Comparison of ENCODE assay signal across 1 cellular context in genomic region chr10:132387723-132388210, GRCh38.
A peak's percentile ranks its signal among the peaks of the same experiment; 100 is the strongest.
TF ChIP-seq lines count a peak whose summit lies in the region.

No MANE protein-coding gene starts in this region.

TF ChIP-seq in HEK293, 187 proteins besides CTCF, POLR2A, EP300 and RAD21 (continued from another document and continues in another):
- TF ChIP-seq MYNN (tag by site-specific recombination; IDR thresholded peaks at IDR 0.05; ENCODE audit: borderline replicate concordance) (no peak), ZNF324 (tag by site-specific recombination; IDR thresholded peaks at IDR 0.05) (no peak), ZNF354C (tag by site-specific recombination; IDR thresholded peaks at IDR 0.05; ENCODE audit: borderline replicate concordance, low read depth) (no peak), ZNF148 (tag by site-specific recombination; IDR thresholded peaks at IDR 0.05; ENCODE audit: borderline replicate concordance) (no peak), ZIC2 (tag by site-specific recombination; IDR thresholded peaks at IDR 0.05) (peak; percentile 93), SP3 (tag by site-specific recombination; IDR thresholded peaks at IDR 0.05) (peak; percentile 84), ZBTB11 (tag by site-specific recombination; conservative IDR thresholded peaks at IDR 0.05; ENCODE audit: low read depth) (no peak), KLF9 (tag by site-specific recombination; IDR thresholded peaks at IDR 0.05; ENCODE audit: low read depth) (peak; percentile 89), ZNF433 (tag by site-specific recombination; IDR thresholded peaks at IDR 0.05; ENCODE audit: low read depth) (no peak), MEIS1 (CRISPR knock-in tag; IDR thresholded peaks at IDR 0.05; ENCODE audit: borderline replicate concordance) (no peak), ZNF518A (tag by site-specific recombination; conservative IDR thresholded peaks at IDR 0.05; ENCODE audit: low read depth) (no peak), ZNF416 (tag by site-specific recombination; IDR thresholded peaks at IDR 0.05) (no peak), ZNF302 (tag by site-specific recombination; IDR thresholded peaks at IDR 0.05; ENCODE audit: low read depth) (no peak), TRIM28 (IDR thresholded peaks at IDR 0.05; ENCODE audit: borderline replicate concordance, low read length) (no peak), PATZ1 (tag by site-specific recombination; IDR thresholded peaks at IDR 0.05) (peak; percentile 89), ZNF202 (tag by site-specific recombination; IDR thresholded peaks at IDR 0.05; ENCODE audit: borderline replicate concordance) (no peak), KLF1 (tag by site-specific recombination; IDR thresholded peaks at IDR 0.05) (peak; percentile 91), ZNF580 (tag by site-specific recombination; IDR thresholded peaks at IDR 0.05) (no peak), SCRT2 (tag by site-specific recombination; IDR thresholded peaks at IDR 0.05) (no peak), ZNF707 (tag by site-specific recombination; IDR thresholded peaks at IDR 0.05) (no peak), ZNF138 (tag by site-specific recombination; IDR thresholded peaks at IDR 0.05; ENCODE audit: borderline replicate concordance) (no peak), ELK4 (IDR thresholded peaks at IDR 0.05; ENCODE audit: borderline replicate concordance, low read depth, low read length) (no peak), EGR2 (tag by site-specific recombination; IDR thresholded peaks at IDR 0.05; ENCODE audit: low read depth) (no peak), SALL2 (tag by site-specific recombination; IDR thresholded peaks at IDR 0.05; ENCODE audit: borderline replicate concordance) (no peak), ZNF133 (tag by site-specific recombination; IDR thresholded peaks at IDR 0.05) (no peak), ZFHX2 (tag by site-specific recombination; conservative IDR thresholded peaks at IDR 0.05) (no peak; the same call in 1 of the 2 replicates), ZNF449 (tag by site-specific recombination; IDR thresholded peaks at IDR 0.05) (no peak), ZNF843 (tag by site-specific recombination; IDR thresholded peaks at IDR 0.05) (0 out of 2 replicates have a peak, but pooled peaks have one; percentile 28), SP2 (tag by site-specific recombination; IDR thresholded peaks at IDR 0.05) (peak; percentile 56), ZXDB (tag by site-specific recombination; IDR thresholded peaks at IDR 0.05) (no peak), ZNF157 (tag by site-specific recombination; IDR thresholded peaks at IDR 0.05) (no peak), ZNF112 (tag by site-specific recombination; IDR thresholded peaks at IDR 0.05) (no peak), ZNF768 (tag by site-specific recombination; IDR thresholded peaks at IDR 0.05) (no peak), GLI2 (tag by site-specific recombination; IDR thresholded peaks at IDR 0.05; ENCODE audit: borderline replicate concordance, low read depth) (no peak), SETDB1 (IDR thresholded peaks at IDR 0.05; ENCODE audit: insufficient read length, low read length) (no peak), HIC1 (tag by site-specific recombination; IDR thresholded peaks at IDR 0.05) (no peak), IKZF3 (tag by site-specific recombination; IDR thresholded peaks at IDR 0.05) (no peak), ZBTB48 (tag by site-specific recombination; IDR thresholded peaks at IDR 0.05) (peak; percentile 66; the same call in 1 of the 2 replicates), ZBTB26 (tag by site-specific recombination; optimal IDR thresholded peaks at IDR 0.05) (peak; percentile 49), FEZF1 (tag by site-specific recombination; IDR thresholded peaks at IDR 0.05) (peak; percentile 56), GLIS2 (tag by site-specific recombination; IDR thresholded peaks at IDR 0.05) (peak; percentile 94), ZNF701 (tag by site-specific recombination; IDR thresholded peaks at IDR 0.05) (no peak)
